29 cellular contexts compared by ENCODE assay signal in genomic region chr15:31828594-31828993, GRCh38.
"Had no signal": no experiment of that assay in that cellular context is flagged by ENCODE, and none has a peak within 500 bp of the region (broad histone marks: within the 10 kb centered on the region; RNA-seq: fewer than 3 reads in every experiment).

No MANE protein-coding gene starts in this region.

- H3K36me3 Mint-ChIP-seq: immature natural killer cell; mesothelial cell of epicardium; naive thymus-derived CD4-positive, alpha-beta T cell; neural progenitor cell; stimulated activated memory B cell treated with anti-CD40 and anti-IgM and Interleukin-4, amounts not matched to agents 10 μg/mL and 1 μg/mL and 100 μg/mL, for 72 hours had no signal

- H3K4me1 ChIP-seq: gastroesophageal sphincter, heart right ventricle, neural progenitor cell, parathyroid adenoma, prostate gland, sigmoid colon, suprapubic skin, thyroid gland had no signal

- H3K9me3 Mint-ChIP-seq: immature natural killer cell had no signal

- H3K4me3 Mint-ChIP-seq: endodermal cell; immature natural killer cell; mesothelial cell of epicardium; naive thymus-derived CD4-positive, alpha-beta T cell; nephron; neural progenitor cell; stimulated activated memory B cell treated with anti-CD40 and anti-IgM and Interleukin-4, amounts not matched to agents 10 μg/mL and 1 μg/mL and 100 μg/mL, for 72 hours had no signal

- DNase-seq: cerebellar nuclear complex; effector CD8-positive, alpha-beta T cell; endodermal cell; foreskin fibroblast; glutamatergic neuron; heart right ventricle; immature natural killer cell; islet precursor cell; kidney glomerular epithelial cell; mesenchymal stem cell; naive thymus-derived CD4-positive, alpha-beta T cell; right cardiac atrium; sigmoid colon; stimulated activated CD4-positive, alpha-beta T cell treated with anti-CD3 and anti-CD28 coated beads, Interleukin-2, amount 100 ng/mL, for 24 hours; stimulated activated CD4-positive, alpha-beta T cell treated with anti-CD3 and anti-CD28 coated beads, Interleukin-4, amount 100 ng/mL, for 24 hours; stimulated activated naive CD8-positive, alpha-beta T cell treated with anti-CD3 and anti-CD28 coated beads, Interleukin-15, Interleukin-2, amounts not matched to agents 100 U/mL and 50 U/mL, for 24 hours; thyroid gland; trophoblast cell had no signal

- H3K27me3 ChIP-seq: gastroesophageal sphincter, heart right ventricle, neural progenitor cell, sigmoid colon, suprapubic skin, thyroid gland had no signal

- H3K27ac ChIP-seq: epithelial cell of prostate, gastroesophageal sphincter, heart right ventricle, neural progenitor cell, parathyroid adenoma, prostate gland, sigmoid colon, suprapubic skin, thyroid gland had no signal

- H3K4me1 Mint-ChIP-seq: endodermal cell; immature natural killer cell; mesothelial cell of epicardium; naive thymus-derived CD4-positive, alpha-beta T cell; neural progenitor cell; stimulated activated memory B cell treated with anti-CD40 and anti-IgM and Interleukin-4, amounts not matched to agents 10 μg/mL and 1 μg/mL and 100 μg/mL, for 72 hours had no signal

- H3K27ac Mint-ChIP-seq: endodermal cell; immature natural killer cell; mesothelial cell of epicardium; nephron; neural progenitor cell; stimulated activated memory B cell treated with anti-CD40 and anti-IgM and Interleukin-4, amounts not matched to agents 10 μg/mL and 1 μg/mL and 100 μg/mL, for 72 hours had no signal

- ATAC-seq: esophagus mucosa; gastroesophageal sphincter; heart right ventricle; left lobe of liver; naive thymus-derived CD4-positive, alpha-beta T cell; right cardiac atrium; stimulated activated memory B cell treated with anti-CD40 and anti-IgM and Interleukin-4, amounts not matched to agents 10 μg/mL and 1 μg/mL and 100 μg/mL, for 72 hours; stimulated activated naive CD8-positive, alpha-beta T cell treated with anti-CD3 and anti-CD28 coated beads, Interleukin-15, Interleukin-2, amounts not matched to agents 100 U/mL and 50 U/mL, for 24 hours had no signal
